In the genomic region with DNA sequence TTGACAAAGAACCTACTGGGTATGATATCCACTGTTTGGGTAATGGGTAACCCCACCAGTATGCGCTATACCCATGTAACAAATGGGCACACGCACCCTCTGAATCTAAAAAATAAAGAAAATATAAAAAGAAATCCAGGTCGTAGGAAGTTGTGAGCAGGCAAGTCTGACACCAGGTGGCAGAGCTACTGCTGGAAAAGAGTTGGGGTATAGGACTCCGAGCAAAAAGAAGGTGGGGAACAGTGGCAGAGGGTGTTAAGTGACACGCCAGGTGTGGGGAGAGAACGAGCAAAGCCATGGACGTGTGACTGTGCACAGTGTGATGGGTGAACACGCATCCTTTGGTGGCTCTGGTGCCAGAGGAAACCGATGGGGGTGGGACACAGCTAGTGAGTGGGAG, we compare ENCODE assay signal across 32 cellular contexts. TPM values are rescaled to one million over a fixed set of nuclear protein-coding genes. Genes with fewer than 3 reads are reported as not detected.
"Had no signal": no experiment of that assay in that cellular context is flagged by ENCODE, and none has a peak within 500 bp of the region (broad histone marks: within the 10 kb centered on the region; RNA-seq: fewer than 3 reads in every experiment).

No MANE protein-coding gene starts in this region.

- ATAC-seq: activated CD4-positive, CD25-positive, alpha-beta regulatory T cell treated with anti-CD3 and anti-CD28 coated beads, Interleukin-2, amount 50 U/mL, for 24 hours; heart right ventricle; left lung; stimulated activated effector memory CD8-positive, alpha-beta T cell treated with anti-CD3 and anti-CD28 coated beads, Interleukin-12 subunit alpha, Interleukin-12 subunit beta, amount 100 ng/mL, for 72 hours had no signal

- H3K4me1 Mint-ChIP-seq: activated naive CD4-positive, alpha-beta T cell treated with anti-CD3 and anti-CD28 coated beads, Interleukin-2, amount 10 ng/mL, durations not matched to agents 7 days and 5 days; activated naive CD8-positive, alpha-beta T cell treated with anti-CD3 and anti-CD28 coated beads, Interleukin-2, amount 10 ng/mL, durations not matched to agents 7 days and 5 days; nephron; stimulated activated effector memory CD8-positive, alpha-beta T cell treated with anti-CD3 and anti-CD28 coated beads, Interleukin-12 subunit alpha, Interleukin-12 subunit beta, amount 100 ng/mL, for 72 hours had no signal

- H3K4me3 ChIP-seq: esophagus squamous epithelium, heart right ventricle, left lung, lung, sigmoid colon, stomach, thyroid gland, upper lobe of left lung had no signal

- DNase-seq: activated CD4-positive, alpha-beta memory T cell treated with anti-CD3 and anti-CD28 coated beads for 36 hours; activated CD4-positive, alpha-beta T cell treated with anti-CD3 and anti-CD28 coated beads for 48 hours; activated CD8-positive, alpha-beta memory T cell treated with anti-CD3 and anti-CD28 coated beads, Interleukin-2, amount 50 U/mL, for 48 hours; activated gamma-delta T cell; activated naive CD4-positive, alpha-beta T cell treated with anti-CD3 and anti-CD28 coated beads, Interleukin-2, amount 10 ng/mL, durations not matched to agents 7 days and 5 days; activated naive CD8-positive, alpha-beta T cell treated with anti-CD3 and anti-CD28 coated beads, Interleukin-2, amount 10 ng/mL, durations not matched to agents 7 days and 5 days; activated T-cell treated with anti-CD3 and anti-CD28 coated beads, Interleukin-2, amount 50 U/mL, for 24 hours; caudate nucleus; esophagus squamous epithelium; foreskin melanocyte; heart right ventricle; left lung; retina; sigmoid colon; small intestine; stimulated activated CD4-positive, alpha-beta T cell treated with anti-CD3 and anti-CD28 coated beads, Interleukin-4, amount 100 ng/mL, for 24 hours; stomach; T-helper 9 cell; thyroid gland; upper lobe of left lung had no signal

- H3K9me3 ChIP-seq: esophagus squamous epithelium, heart right ventricle, left lung, neutrophil, sigmoid colon, stomach, thyroid gland, upper lobe of left lung had no signal

- H3K36me3 ChIP-seq: esophagus squamous epithelium, heart right ventricle, left lung, neutrophil, sigmoid colon, stomach, thyroid gland, upper lobe of left lung had no signal

- H3K27ac ChIP-seq: esophagus squamous epithelium, heart right ventricle, left lung, neutrophil, sigmoid colon, stomach, thyroid gland, upper lobe of left lung, VCaP had no signal

- H3K9me3 Mint-ChIP-seq: activated CD4-positive, alpha-beta memory T cell treated with anti-CD3 and anti-CD28 coated beads for 36 hours; activated naive CD4-positive, alpha-beta T cell treated with anti-CD3 and anti-CD28 coated beads, Interleukin-2, amount 10 ng/mL, durations not matched to agents 7 days and 5 days; dendritic cell treated with granulocyte-macrophage colony-stimulating factor and Interleukin-4, amounts not matched to agents 40 ng/mL and 50 ng/mL, for 4 days; nephron; stimulated activated effector memory CD8-positive, alpha-beta T cell treated with anti-CD3 and anti-CD28 coated beads, Interleukin-12 subunit alpha, Interleukin-12 subunit beta, amount 100 ng/mL, for 72 hours; T-helper 1 cell treated with Interleukin-12 subunit alpha and Interleukin-12 subunit beta and Interleukin-4 antibody, amounts not matched to agents 30 μg/mL and 1 μg/mL, for 36 hours had no signal

- H3K4me3 Mint-ChIP-seq: activated CD4-positive, alpha-beta memory T cell treated with anti-CD3 and anti-CD28 coated beads for 36 hours; activated naive CD4-positive, alpha-beta T cell treated with anti-CD3 and anti-CD28 coated beads, Interleukin-2, amount 10 ng/mL, durations not matched to agents 7 days and 5 days; activated naive CD8-positive, alpha-beta T cell treated with anti-CD3 and anti-CD28 coated beads, Interleukin-2, amount 10 ng/mL, durations not matched to agents 7 days and 5 days; activated T-cell treated with anti-CD3 and anti-CD28 coated beads, Interleukin-2, amount 50 U/mL, for 24 hours; dendritic cell treated with granulocyte-macrophage colony-stimulating factor and Interleukin-4, amounts not matched to agents 40 ng/mL and 50 ng/mL, for 4 days; nephron; stimulated activated effector memory CD8-positive, alpha-beta T cell treated with anti-CD3 and anti-CD28 coated beads, Interleukin-12 subunit alpha, Interleukin-12 subunit beta, amount 100 ng/mL, for 72 hours; T-helper 1 cell treated with Interleukin-12 subunit alpha and Interleukin-12 subunit beta and Interleukin-4 antibody, amounts not matched to agents 30 μg/mL and 1 μg/mL, for 36 hours had no signal

- H3K27me3 Mint-ChIP-seq: activated CD4-positive, alpha-beta memory T cell treated with anti-CD3 and anti-CD28 coated beads for 36 hours; activated naive CD4-positive, alpha-beta T cell treated with anti-CD3 and anti-CD28 coated beads, Interleukin-2, amount 10 ng/mL, durations not matched to agents 7 days and 5 days; activated naive CD8-positive, alpha-beta T cell treated with anti-CD3 and anti-CD28 coated beads, Interleukin-2, amount 10 ng/mL, durations not matched to agents 7 days and 5 days; activated T-cell treated with anti-CD3 and anti-CD28 coated beads, Interleukin-2, amount 50 U/mL, for 24 hours; dendritic cell treated with granulocyte-macrophage colony-stimulating factor and Interleukin-4, amounts not matched to agents 40 ng/mL and 50 ng/mL, for 4 days; progenitor cell of endocrine pancreas had no signal

- H3K36me3 Mint-ChIP-seq: activated CD4-positive, alpha-beta memory T cell treated with anti-CD3 and anti-CD28 coated beads for 36 hours; activated naive CD4-positive, alpha-beta T cell treated with anti-CD3 and anti-CD28 coated beads, Interleukin-2, amount 10 ng/mL, durations not matched to agents 7 days and 5 days; stimulated activated effector memory CD8-positive, alpha-beta T cell treated with anti-CD3 and anti-CD28 coated beads, Interleukin-12 subunit alpha, Interleukin-12 subunit beta, amount 100 ng/mL, for 72 hours had no signal

- H3K27me3 ChIP-seq: esophagus squamous epithelium, heart right ventricle, left lung, neutrophil, sigmoid colon, stomach, thyroid gland, upper lobe of left lung had no signal

- H3K27ac Mint-ChIP-seq: activated CD4-positive, alpha-beta memory T cell treated with anti-CD3 and anti-CD28 coated beads for 36 hours; activated naive CD4-positive, alpha-beta T cell treated with anti-CD3 and anti-CD28 coated beads, Interleukin-2, amount 10 ng/mL, durations not matched to agents 7 days and 5 days; activated naive CD8-positive, alpha-beta T cell treated with anti-CD3 and anti-CD28 coated beads, Interleukin-2, amount 10 ng/mL, durations not matched to agents 7 days and 5 days; activated T-cell treated with anti-CD3 and anti-CD28 coated beads, Interleukin-2, amount 50 U/mL, for 24 hours; dendritic cell treated with granulocyte-macrophage colony-stimulating factor and Interleukin-4, amounts not matched to agents 40 ng/mL and 50 ng/mL, for 4 days; nephron; progenitor cell of endocrine pancreas; stimulated activated effector memory CD8-positive, alpha-beta T cell treated with anti-CD3 and anti-CD28 coated beads, Interleukin-12 subunit alpha, Interleukin-12 subunit beta, amount 100 ng/mL, for 72 hours; T-helper 1 cell treated with Interleukin-12 subunit alpha and Interleukin-12 subunit beta and Interleukin-4 antibody, amounts not matched to agents 30 μg/mL and 1 μg/mL, for 36 hours had no signal

- H3K4me1 ChIP-seq: esophagus squamous epithelium, heart right ventricle, left lung, sigmoid colon, stomach, thyroid gland, upper lobe of left lung had no signal

RNA-seq across cellular contexts. Expression of a gene that starts 46.7 kb away (rescaled TPM):
- total RNA-seq: activated CD4-positive, alpha-beta memory T cell treated with anti-CD3 and anti-CD28 coated beads for 36 hours; activated naive CD8-positive, alpha-beta T cell treated with anti-CD3 and anti-CD28 coated beads, Interleukin-2, amount 10 ng/mL, durations not matched to agents 7 days and 5 days; esophagus squamous epithelium; glomerular endothelial cell; heart right ventricle; left lung; lung; mucosa of gallbladder; osteocyte; progenitor cell of endocrine pancreas; sigmoid colon; stomach; thyroid gland; upper lobe of left lung had no signal
- polyA plus RNA-seq: heart right ventricle, lung, sigmoid colon, small intestine, stomach had no signal
